ENCODE assay signal across 11 cellular contexts in genomic region chr4:8442596-8443358, GRCh38. TPM values are rescaled to one million over a fixed set of nuclear protein-coding genes. Genes with fewer than 3 reads are reported as not detected.
DNase-seq lines count a peak whose midpoint lies in the region; TF ChIP-seq lines count a peak whose summit lies in the region.
"Had no signal": no experiment of that assay in that cellular context is flagged by ENCODE, and none has a peak within 500 bp of the region (broad histone marks: within the 10 kb centered on the region; RNA-seq: fewer than 3 reads in every experiment).

No MANE protein-coding gene starts in this region.

- no peaks in the 10 kb centered on the region for H3K36me3 Mint-ChIP-seq in neural crest cell (ENCODE audit: low read depth)

- H3K4me3 ChIP-seq in DOHH2 (ENCODE audit: low read length) = peak overlapping the region; percentile 93
- H3K4me3 ChIP-seq in NT2/D1 (ENCODE audit: insufficient read length, low read depth) = no peak overlapping the region
- H3K4me3 ChIP-seq in dorsolateral prefrontal cortex = peak overlapping the region in 30 of 59 donors; percentile 2 to 100 (median 98)

- intact Hi-C loops in dorsolateral prefrontal cortex (cut with DNase I) = no loop called here

- no peak for TF ChIP-seq CTCF in DOHH2 (IDR thresholded peaks at IDR 0.05; ENCODE audit: low read depth, low read length, poor library complexity, severe bottlenecking)
- no peak for TF ChIP-seq CTCF in dorsolateral prefrontal cortex (IDR thresholded peaks at IDR 0.05 in 54 of 56, conservative IDR thresholded peaks at IDR 0.05 in 2 of 56; ENCODE audit: low read depth in 1 of 56, partially characterized antibody in 56 of 56)
- TF ChIP-seq CTCF in neural crest cell (conservative IDR thresholded peaks at IDR 0.05) = no peak

- no peak overlapping the region for H3K27ac Mint-ChIP-seq in neural crest cell (ENCODE audit: unreplicated experiment)

- no peaks in the 10 kb centered on the region for H3K9me2 ChIP-seq in DOHH2 (replicated peaks; ENCODE audit: control insufficient read depth, low read length)

- peaks cover 36% of the 10 kb centered on the region for H3K4me1 ChIP-seq in DOHH2 (ENCODE audit: control insufficient read depth, low read length)
- peaks cover 5% of the 10 kb centered on the region for H3K4me1 ChIP-seq in NT2/D1 (ENCODE audit: insufficient read depth, insufficient read length)

- peaks cover 20% of the 10 kb centered on the region for H3K36me3 ChIP-seq in DOHH2 (ENCODE audit: control insufficient read depth, low read length)
- H3K36me3 ChIP-seq in NT2/D1 (ENCODE audit: insufficient read depth, insufficient read length, low read length) = peaks cover 48% of the 10 kb centered on the region

- H3K27me3 ChIP-seq in DOHH2 (ENCODE audit: control insufficient read depth, low read length) (no peaks in the 10 kb centered on the region), NT2/D1 (ENCODE audit: insufficient read depth, insufficient read length) (no peaks in the 10 kb centered on the region), dorsolateral prefrontal cortex (no peaks in the 10 kb centered on the region)
- H3K27me3 ChIP-seq: gastrocnemius medialis had no signal

- no peaks in the 10 kb centered on the region for H3K27me3 Mint-ChIP-seq in neural crest cell (ENCODE audit: low read depth)

- H3F3A ChIP-seq in DOHH2 (ENCODE audit: control insufficient read depth, insufficient read depth) = no peaks in the 10 kb centered on the region

- H3K9ac ChIP-seq in NT2/D1 (ENCODE audit: insufficient read length, low read depth) = peak overlapping the region; percentile 57

- peaks cover 90% of the 10 kb centered on the region for H3K79me2 ChIP-seq in DOHH2 (ENCODE audit: control insufficient read depth, low read length)

- H3K9me3 ChIP-seq in DOHH2 (ENCODE audit: control insufficient read depth, insufficient read depth, low read length) (no peaks in the 10 kb centered on the region), NT2/D1 (ENCODE audit: insufficient read depth, low read length) (no peaks in the 10 kb centered on the region)
- H3K9me3 ChIP-seq: gastrocnemius medialis had no signal

- H4K20me1 ChIP-seq in DOHH2 (ENCODE audit: control insufficient read depth, insufficient read depth, low read depth, low read length) = peaks cover 13% of the 10 kb centered on the region; the same call in 1 of the 2 replicates

- H3K27ac ChIP-seq in DOHH2 (ENCODE audit: low read depth, low read length) = no peak overlapping the region
- H3K27ac ChIP-seq in dorsolateral prefrontal cortex = no peak overlapping the region
- H3K27ac ChIP-seq: gastrocnemius medialis had no signal

- H3K4me3 Mint-ChIP-seq in neural crest cell = peak overlapping the region; percentile 90

- H3K4me2 ChIP-seq in DOHH2 (ENCODE audit: low read length) = peak overlapping the region; percentile 96

- H3K9me3 Mint-ChIP-seq in neural crest cell = peaks cover 2% of the 10 kb centered on the region

- peaks cover 44% of the 10 kb centered on the region for H3K4me1 Mint-ChIP-seq in neural crest cell

- DNase-seq in NT2/D1 (ENCODE audit: low read depth, low spot score) (no peak), dorsolateral prefrontal cortex (no peak), neural crest cell (ENCODE audit: low read depth, low spot score) (no peak), germinal center (ENCODE audit: low spot score) (no peak), midbrain (lab: John Stamatoyannopoulos, UW) (no peak), NCI-H748 treated with DMSO at 0.1 percent for 48 hours (lab: John Stamatoyannopoulos, UW) (no peak), NK-92 (lab: John Stamatoyannopoulos, UW; ENCODE audit: unreplicated experiment) (no peak)
- DNase-seq: gastrocnemius medialis, NCI-H526, nucleus accumbens had no signal

RNA-seq across cellular contexts. Expression of gene TRMT44, which starts 2.2 kb away (rescaled TPM):
- total RNA-seq in dorsolateral prefrontal cortex (10 to 100 TPM; 24.4 to 65.0 (median 40.3) TPM), neural crest cell (20.1 and 24.7 TPM in 2 replicates)

RNA-seq across cellular contexts. Expression of gene ACOX3, which starts 2.3 kb away (rescaled TPM):
- 10 to 100 TPM; 22.8 to 47.3 (median 34.4) TPM for total RNA-seq in dorsolateral prefrontal cortex
- 16.6 and 24.6 TPM in 2 replicates for total RNA-seq in neural crest cell
